17 cellular contexts compared by ENCODE assay signal in the genomic region with DNA sequence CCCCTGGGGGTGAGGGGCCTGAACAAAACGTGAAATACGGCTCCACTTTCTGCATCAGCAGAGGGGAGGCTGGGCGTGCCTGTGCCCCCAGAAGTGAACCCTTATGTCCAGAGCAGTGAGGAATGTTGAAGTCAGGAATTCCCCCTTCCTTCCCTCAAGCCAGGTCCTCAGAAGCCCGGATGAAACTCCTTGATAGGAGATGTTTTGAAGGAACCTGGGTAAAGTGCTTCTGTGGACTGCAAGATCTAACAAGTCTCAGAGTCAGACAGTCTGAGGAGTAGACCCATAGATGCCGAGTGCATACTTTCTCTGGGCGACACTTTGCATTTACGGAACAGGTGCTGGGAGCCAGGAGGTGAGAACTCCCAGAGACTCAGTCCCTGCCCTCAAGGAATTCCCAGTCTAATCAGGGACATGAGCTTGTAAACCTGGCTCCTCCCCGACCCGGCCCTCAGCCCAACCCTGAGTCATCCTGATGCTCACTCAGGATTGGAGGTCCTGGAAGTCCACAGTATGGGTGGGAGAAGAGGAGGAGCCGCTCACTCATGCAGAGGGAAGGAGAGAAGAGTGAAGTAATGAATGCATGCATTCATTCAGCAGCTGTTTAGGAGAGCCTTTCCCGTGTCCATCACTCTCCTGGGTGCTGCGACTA.
DNase-seq lines count a peak whose midpoint lies in the region; ATAC-seq, FAIRE-seq and TF ChIP-seq lines count a peak whose summit lies in the region.
"Had no signal": no experiment of that assay in that cellular context is flagged by ENCODE, and none has a peak within 500 bp of the region (broad histone marks: within the 10 kb centered on the region; RNA-seq: fewer than 3 reads in every experiment).

No MANE protein-coding gene starts in this region.

- H3F3A ChIP-seq in PC-3 (ENCODE audit: low read length, unreplicated experiment) (peaks cover 16% of the 10 kb centered on the region), smooth muscle cell (ENCODE audit: low read depth) (peaks cover 12% of the 10 kb centered on the region)

- peaks cover 90% of the 10 kb centered on the region for H3K4me1 Mint-ChIP-seq in activated T-cell treated with anti-CD3 and anti-CD28 coated beads, Interleukin-2, amount 50 U/mL, for 4 hours (ENCODE audit: low read depth)
- H3K4me1 Mint-ChIP-seq: mesothelial cell of epicardium had no signal

- H3K36me3 ChIP-seq in PC-3 (ENCODE audit: low read depth, low read length) (no peaks in the 10 kb centered on the region), bronchial epithelial cell (ENCODE audit: control insufficient read depth, insufficient read depth, low read length) (no peaks in the 10 kb centered on the region), smooth muscle cell (ENCODE audit: low read depth) (no peaks in the 10 kb centered on the region)
- H3K36me3 ChIP-seq: esophagus muscularis mucosa, pancreas, SJSA1 had no signal

- no peak overlapping the region for H3K9ac ChIP-seq in PC-3 (ENCODE audit: low read length)
- H3K9ac ChIP-seq in smooth muscle cell (ENCODE audit: low read depth), result peak overlapping the region; percentile 42

- 0 out of 2 replicates have a peak, but pooled peaks cover 2% of the 10 kb centered on the region for H3K9me2 ChIP-seq in PC-3 (replicated peaks; ENCODE audit: low read length)

- peak overlapping the region; percentile 45 for H3K4me3 Mint-ChIP-seq in activated T-cell treated with anti-CD3 and anti-CD28 coated beads, Interleukin-2, amount 50 U/mL, for 4 hours
- H3K4me3 Mint-ChIP-seq: mesothelial cell of epicardium had no signal

- H3K4me1 ChIP-seq in PC-3 (ENCODE audit: insufficient read depth, low read length), result peaks cover 41% of the 10 kb centered on the region
- H3K4me1 ChIP-seq in smooth muscle cell (ENCODE audit: low read depth), result peaks cover 3% of the 10 kb centered on the region

- H3K27ac ChIP-seq in PC-3 (ENCODE audit: low read length) (no peak overlapping the region), smooth muscle cell (ENCODE audit: low read depth) (peak overlapping the region; percentile 86)
- H3K27ac ChIP-seq: SJSA1, VCaP had no signal

- H3K9me3 ChIP-seq in PC-3 (ENCODE audit: low read length) (no peaks in the 10 kb centered on the region), smooth muscle cell (replicated peaks; ENCODE audit: low read depth) (no peaks in the 10 kb centered on the region)
- H3K9me3 ChIP-seq: esophagus muscularis mucosa, pancreas, SJSA1 had no signal

- H2AFZ ChIP-seq in PC-3 (ENCODE audit: low read length) (no peak overlapping the region), smooth muscle cell (ENCODE audit: low read depth) (no peak overlapping the region)

- no TSS peak for BruUV-seq in PC-3 (replicated peaks; lab: Mats Ljungman, UMichigan)

- POLR2A ChIA-PET in PC-3 (lab: Charles Lee; ENCODE audit: unreplicated experiment), result no interaction called here

- H3K4me2 ChIP-seq in PC-3 (ENCODE audit: low read length) (no peak overlapping the region), smooth muscle cell (peak overlapping the region; percentile 65)

- 87% methylated on average over 12 of the region's 12 CpGs for WGBS in smooth muscle cell (ENCODE audit: low lambda C conversion rate)

- H3K27me3 ChIP-seq in PC-3 (ENCODE audit: low read length), result no peaks in the 10 kb centered on the region
- H3K27me3 ChIP-seq in bronchial epithelial cell (ENCODE audit: control insufficient read depth, insufficient read depth, low read length), result no peaks in the 10 kb centered on the region
- no peaks in the 10 kb centered on the region for H3K27me3 ChIP-seq in smooth muscle cell (ENCODE audit: low read depth)
- H3K27me3 ChIP-seq: esophagus muscularis mucosa, pancreas, SJSA1 had no signal

- CTCF ChIA-PET in PC-3 (lab: Charles Lee), result interaction anchor here (1.6 kb wide), 1 partner anchor 18 kb away, joined by 7 read pairs; no protein-coding TSS in a partner anchor

- FAIRE-seq in bronchial epithelial cell (lab: Jason Lieb, UNC), result peak; percentile 43
- FAIRE-seq: GM12878, pancreas, urothelium cell line had no signal

- no peak for TF ChIP-seq CTCF in PC-3 (conservative IDR thresholded peaks at IDR 0.05; ENCODE audit: low read depth, low read length)
- TF ChIP-seq CTCF in bronchial epithelial cell (IDR thresholded peaks at IDR 0.05; ENCODE audit: insufficient read depth, low read length, severe bottlenecking), result no peak
- TF ChIP-seq CTCF in smooth muscle cell (IDR thresholded peaks at IDR 0.05; ENCODE audit: borderline replicate concordance, insufficient read depth, poor library complexity, severe bottlenecking), result no peak

- H3K9me3 Mint-ChIP-seq in activated T-cell treated with anti-CD3 and anti-CD28 coated beads, Interleukin-2, amount 50 U/mL, for 4 hours, result no peaks in the 10 kb centered on the region
- H3K9me3 Mint-ChIP-seq: mesothelial cell of epicardium had no signal

- no peak for ATAC-seq in activated T-cell treated with anti-CD3 and anti-CD28 coated beads, Interleukin-2, amount 50 U/mL, for 4 hours
- no peak for ATAC-seq in PC-3
- ATAC-seq in GM21825 (IDR thresholded peaks at IDR 0.05; ENCODE audit: unreplicated experiment), result no peak

- H3K36me3 Mint-ChIP-seq in activated T-cell treated with anti-CD3 and anti-CD28 coated beads, Interleukin-2, amount 50 U/mL, for 4 hours (ENCODE audit: insufficient read depth), result peaks cover 1% of the 10 kb centered on the region
- H3K36me3 Mint-ChIP-seq: mesothelial cell of epicardium had no signal

- intact Hi-C loops in PC-3 (cut with micrococcal nuclease), result no loop called here

- no peak for DNase-seq in activated T-cell treated with anti-CD3 and anti-CD28 coated beads, Interleukin-2, amount 50 U/mL, for 4 hours
- DNase-seq in activated T-cell treated with anti-CD3 and anti-CD28 coated beads for 4 hours, result no peak
- peak; percentile 69 for DNase-seq in PC-3
- no peak for DNase-seq in bronchial epithelial cell (ENCODE audit: low read depth)
- no peak for DNase-seq in smooth muscle cell (lab: John Stamatoyannopoulos, UW; ENCODE audit: unreplicated experiment)
- no peak for DNase-seq in stimulated activated CD4-positive, alpha-beta T cell treated with anti-CD3 and anti-CD28 coated beads, Interleukin-2, amount 100 ng/mL, for 48 hours
- DNase-seq in hypothalamus (lab: John Stamatoyannopoulos, UW), result no peak
- DNase-seq: activated gamma-delta T cell, NCI-H187 treated with DMSO at 0.1 percent for 48 hours, pancreas had no signal

- H3K4me3 ChIP-seq in PC-3 (ENCODE audit: low read length) (no peak overlapping the region), bronchial epithelial cell (ENCODE audit: low read depth, low read length) (no peak overlapping the region), smooth muscle cell (no peak overlapping the region)
- H3K4me3 ChIP-seq: esophagus muscularis mucosa, GM12878, pancreas, SJSA1 had no signal

- no peaks in the 10 kb centered on the region for H3K79me2 ChIP-seq in PC-3 (ENCODE audit: low read length)
- no peaks in the 10 kb centered on the region for H3K79me2 ChIP-seq in smooth muscle cell (ENCODE audit: low read depth)

- H4K20me1 ChIP-seq in PC-3 (ENCODE audit: low read length) (no peaks in the 10 kb centered on the region), smooth muscle cell (ENCODE audit: low read depth) (no peaks in the 10 kb centered on the region)

- no peaks in the 10 kb centered on the region for H3K27me3 Mint-ChIP-seq in activated T-cell treated with anti-CD3 and anti-CD28 coated beads, Interleukin-2, amount 50 U/mL, for 4 hours (ENCODE audit: low read depth)
